In the genomic region with DNA sequence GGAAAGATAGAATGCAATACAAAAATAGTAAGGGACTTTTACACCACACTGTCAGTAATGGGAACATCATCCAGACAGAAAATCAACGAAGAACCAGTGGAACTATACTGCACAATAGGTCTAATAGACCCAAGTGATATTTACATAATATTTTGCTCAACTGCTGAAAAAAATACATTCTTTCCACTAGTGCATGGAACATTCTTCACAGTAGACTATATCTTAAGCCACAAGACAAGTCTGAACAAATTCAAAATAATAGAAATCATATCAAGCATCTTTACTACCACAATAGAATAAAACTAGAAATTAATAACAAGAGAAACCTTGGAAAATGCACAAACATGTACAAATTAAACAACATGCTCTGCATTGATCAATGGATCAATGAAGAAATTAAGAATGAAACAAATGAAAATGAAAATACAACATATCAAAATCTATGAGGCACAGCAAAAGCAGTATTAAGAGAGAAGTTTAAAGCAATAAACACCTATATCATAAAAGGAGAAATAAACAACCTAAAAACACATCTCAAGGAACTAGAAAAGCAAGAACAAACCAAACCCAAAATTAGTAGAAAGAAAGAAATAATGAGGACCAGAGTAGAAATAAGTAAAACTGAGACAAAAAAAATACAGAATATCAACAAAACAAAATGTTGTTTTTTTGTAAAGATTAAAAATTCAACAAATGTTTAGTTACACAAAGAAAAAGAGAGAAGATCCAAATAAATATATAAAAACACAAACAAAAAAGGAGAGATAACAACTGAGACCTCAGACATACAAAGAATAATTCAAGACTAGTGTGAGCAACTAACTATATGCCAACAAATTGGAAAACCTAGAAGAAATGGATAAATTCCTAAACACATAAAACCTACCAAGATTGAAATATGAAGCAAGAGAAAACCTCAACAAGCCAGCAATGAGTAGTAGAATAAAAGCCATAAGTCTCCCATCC, we compare ENCODE assay signal across 13 cellular contexts. TPM values are rescaled to one million over a fixed set of nuclear protein-coding genes. Genes with fewer than 3 reads are reported as not detected.
DNase-seq lines count a peak whose midpoint lies in the region; ATAC-seq, FAIRE-seq and TF ChIP-seq lines count a peak whose summit lies in the region.
"Had no signal": no experiment of that assay in that cellular context is flagged by ENCODE, and none has a peak within 500 bp of the region (broad histone marks: within the 10 kb centered on the region; RNA-seq: fewer than 3 reads in every experiment).

No MANE protein-coding gene starts in this region.

- no peak for DNase-seq in activated CD4-positive, alpha-beta T cell treated with anti-CD3 and anti-CD28 coated beads, Interleukin-2, amount 10 ng/mL, durations not matched to agents 7 days and 5 days
- DNase-seq in activated CD4-positive, alpha-beta T cell treated with anti-CD3 and anti-CD28 coated beads, Interleukin-2, amount 50 U/mL, for 4 hours = no peak
- DNase-seq in OCI-M1 (lab: John Stamatoyannopoulos, UW) (peak; percentile 45), K562 (ENCODE audit: extremely low read depth in 1 of 4, low spot score in 3 of 4) (no peak), SK-N-DZ (ENCODE audit: low spot score) (no peak), NCI-H2029 treated with DMSO at 0.1 percent for 48 hours (lab: John Stamatoyannopoulos, UW) (no peak), body of pancreas (no peak)
- DNase-seq in naive thymus-derived CD8-positive, alpha-beta T cell = no peak
- DNase-seq: NCI-H1048, NCI-H2227 treated with DMSO at 0.1 percent for 48 hours had no signal

- no peaks in the 10 kb centered on the region for H3K9me3 ChIP-seq in K562 (replicated peaks; ENCODE audit: control insufficient read depth, insufficient read depth, low read depth, low read length)
- H3K9me3 ChIP-seq in body of pancreas = no peaks in the 10 kb centered on the region
- H3K9me3 ChIP-seq: SJSA1 had no signal

- H3K9me3 Mint-ChIP-seq in activated CD4-positive, alpha-beta T cell treated with anti-CD3 and anti-CD28 coated beads, Interleukin-2, amount 10 ng/mL, durations not matched to agents 7 days and 5 days = peaks cover 5% of the 10 kb centered on the region
- no peaks in the 10 kb centered on the region for H3K9me3 Mint-ChIP-seq in naive thymus-derived CD8-positive, alpha-beta T cell
- H3K9me3 Mint-ChIP-seq: endodermal cell, WTC11 had no signal

- in situ Hi-C loops in K562 (cut with MboI) = no loop called here

- H3K9ac ChIP-seq in K562 (ENCODE audit: insufficient read depth in 1 of 2, low read depth in 2 of 2, low read length in 2 of 2) = peak overlapping the region in 1 of 2 experiments; percentile 62; a peak in 2 of 4 replicates

- TF ChIP-seq EP300 in K562 (IDR thresholded peaks at IDR 0.05; ENCODE audit: low read length) = no peak

- no peaks in the 10 kb centered on the region for H4K20me1 ChIP-seq in K562 (replicated peaks; ENCODE audit: control insufficient read depth, insufficient read depth, low read length)

- intact Hi-C loops in K562 (cut with micrococcal nuclease) (loop anchor here (2.0 to 5.0 kb wide), 3 partner anchors 53 to 117 kb away; no protein-coding TSS in a partner anchor), body of pancreas (cut with DNase I) (no loop called here)

- CTCF ChIA-PET in activated CD4-positive, alpha-beta T cell treated with anti-CD3 and anti-CD28 coated beads, Interleukin-2, amount 10 ng/mL, durations not matched to agents 7 days and 5 days (lab: Charles Lee) = interaction anchor here (0.7 to 7.8 kb wide), 14 partner anchors 7 to 85 kb away, joined by 3 to 91 read pairs (median 7); partner anchors contain the start of genes ANTXR2 and PRDM8
- CTCF ChIA-PET in K562 (lab: Yijun Ruan, JAX; ENCODE audit: low intra/inter-chr PET ratio) = interaction anchor here (2.2 kb wide), 1 partner anchor 91 kb away, joined by 6 read pairs; no protein-coding TSS in a partner anchor

- H3K4me1 Mint-ChIP-seq in activated CD4-positive, alpha-beta T cell treated with anti-CD3 and anti-CD28 coated beads, Interleukin-2, amount 10 ng/mL, durations not matched to agents 7 days and 5 days = peaks cover 52% of the 10 kb centered on the region
- peaks cover 17 to 51% (median 45%) of the 10 kb centered on the region in 4 donors for H3K4me1 Mint-ChIP-seq in naive thymus-derived CD8-positive, alpha-beta T cell

- peaks cover 3% of the 10 kb centered on the region for H3K27me3 Mint-ChIP-seq in activated CD4-positive, alpha-beta T cell treated with anti-CD3 and anti-CD28 coated beads, Interleukin-2, amount 10 ng/mL, durations not matched to agents 7 days and 5 days
- no peaks in the 10 kb centered on the region for H3K27me3 Mint-ChIP-seq in naive thymus-derived CD8-positive, alpha-beta T cell

- ATAC-seq in K562 (peak; percentile 10), body of pancreas (no peak)
- no peak for ATAC-seq in naive thymus-derived CD8-positive, alpha-beta T cell

- H3K27ac ChIP-seq in K562 (ENCODE audit: extremely low read depth, low read depth, low read length) (peak overlapping the region; percentile 90), body of pancreas (no peak overlapping the region)
- H3K27ac ChIP-seq: SJSA1 had no signal

- BruUV-seq in K562 (replicated peaks; lab: Mats Ljungman, UMichigan) = TSS peak; percentile 57

- peak overlapping the region; percentile 84 for H3K27ac Mint-ChIP-seq in activated CD4-positive, alpha-beta T cell treated with anti-CD3 and anti-CD28 coated beads, Interleukin-2, amount 10 ng/mL, durations not matched to agents 7 days and 5 days
- H3K27ac Mint-ChIP-seq in naive thymus-derived CD8-positive, alpha-beta T cell = peak overlapping the region; percentile 74 to 96 (median 91)
- H3K27ac Mint-ChIP-seq: endodermal cell, WTC11 had no signal

- no peak for FAIRE-seq in K562 (lab: Jason Lieb, UNC)

- H3K79me2 ChIP-seq in K562 (ENCODE audit: control insufficient read depth, insufficient read depth, low read length) = peaks cover 28% of the 10 kb centered on the region

- no peaks in the 10 kb centered on the region for H3K27me3 ChIP-seq in K562 (ENCODE audit: control insufficient read depth in 2 of 2, insufficient read depth in 2 of 2, low read length in 2 of 2)
- no peaks in the 10 kb centered on the region for H3K27me3 ChIP-seq in body of pancreas
- H3K27me3 ChIP-seq: SJSA1 had no signal

- H3K9me1 ChIP-seq in K562 (ENCODE audit: control insufficient read depth, insufficient read depth, low read length) = no peaks in the 10 kb centered on the region

- peaks cover 6% of the 10 kb centered on the region for H3K36me3 Mint-ChIP-seq in activated CD4-positive, alpha-beta T cell treated with anti-CD3 and anti-CD28 coated beads, Interleukin-2, amount 10 ng/mL, durations not matched to agents 7 days and 5 days (ENCODE audit: low read depth)
- H3K36me3 Mint-ChIP-seq in naive thymus-derived CD8-positive, alpha-beta T cell = no peaks in the 10 kb centered on the region
- H3K36me3 Mint-ChIP-seq: WTC11 had no signal

- H3K36me3 ChIP-seq in K562 (ENCODE audit: control insufficient read depth, insufficient read depth, low read length) = no peaks in the 10 kb centered on the region
- H3K36me3 ChIP-seq in body of pancreas (replicated peaks in 1 of 2; ENCODE audit: insufficient read depth in 1 of 2, low read depth in 2 of 2) = no peaks in the 10 kb centered on the region
- H3K36me3 ChIP-seq: SJSA1 had no signal

- 5% methylated on average over 1 of the region's 1 CpG for WGBS in K562 (ENCODE audit: insufficient coverage, low coverage, missing lambda C conversion rate)
- 45 to 65% methylated on average over 1 of the region's 1 CpG for WGBS in body of pancreas, 2 donors

- peak overlapping the region; percentile 55 for H2AFZ ChIP-seq in K562 (ENCODE audit: low read depth, low read length)

- no peak for TF ChIP-seq RAD21 in K562 (CRISPR knock-in tag; conservative IDR thresholded peaks at IDR 0.05 in 1 of 2, IDR thresholded peaks at IDR 0.05 in 1 of 2)

- TF ChIP-seq CTCF in K562 (IDR thresholded peaks at IDR 0.05 in 2 of 3, conservative IDR thresholded peaks at IDR 0.05 in 1 of 3; ENCODE audit: insufficient read depth in 2 of 3, low read depth in 1 of 3, low read length in 3 of 3) = no peak
- no peak for TF ChIP-seq CTCF in body of pancreas (IDR thresholded peaks at IDR 0.05)

- peak overlapping the region; percentile 42 for H3K4me2 ChIP-seq in K562 (ENCODE audit: insufficient read depth, low read length)

- POLR2A ChIA-PET in activated CD4-positive, alpha-beta T cell treated with anti-CD3 and anti-CD28 coated beads, Interleukin-2, amount 10 ng/mL, durations not matched to agents 7 days and 5 days (lab: Charles Lee) = no interaction called here
- POLR2A ChIA-PET in K562 (lab: Yijun Ruan, JAX) = interaction anchor here (1.7 kb wide), 1 partner anchor 16 kb away, joined by 4 read pairs; no protein-coding TSS in a partner anchor
- POLR2A ChIA-PET in naive thymus-derived CD8-positive, alpha-beta T cell (lab: Charles Lee) = interaction anchor here (1.7 to 2.7 kb wide), 4 partner anchors 15 to 78 kb away, joined by 6 to 39 read pairs (median 14); no protein-coding TSS in a partner anchor

- TF ChIP-seq POLR2A in K562 (conservative IDR thresholded peaks at IDR 0.05) (peak; percentile 40; the same call in 1 of the 2 replicates), body of pancreas (IDR thresholded peaks at IDR 0.05) (no peak)

- H3K4me1 ChIP-seq in K562 (replicated peaks in 1 of 2; ENCODE audit: control insufficient read depth in 2 of 2, insufficient read depth in 2 of 2, low read length in 2 of 2) (peaks cover 0 to 31% of the 10 kb centered on the region in 2 experiments; a peak in 4 of 5 replicates), body of pancreas (no peaks in the 10 kb centered on the region)

- H3K4me3 ChIP-seq in K562 (peak overlapping the region; percentile 36), body of pancreas (no peak overlapping the region)
- H3K4me3 ChIP-seq: SJSA1 had no signal

- H3K4me3 Mint-ChIP-seq in activated CD4-positive, alpha-beta T cell treated with anti-CD3 and anti-CD28 coated beads, Interleukin-2, amount 10 ng/mL, durations not matched to agents 7 days and 5 days = peak overlapping the region; percentile 33
- H3K4me3 Mint-ChIP-seq in naive thymus-derived CD8-positive, alpha-beta T cell = peak overlapping the region in 2 of 10 donors; percentile 6 to 24
- H3K4me3 Mint-ChIP-seq: endodermal cell, WTC11 had no signal

RNA-seq across cellular contexts. Expression of gene ANTXR2, which starts 51.5 kb away (rescaled TPM):
- 10 to 100 TPM; 27.3 to 30.0 TPM for total RNA-seq in activated CD4-positive, alpha-beta T cell treated with anti-CD3 and anti-CD28 coated beads, Interleukin-2, amount 10 ng/mL, durations not matched to agents 7 days and 5 days
- total RNA-seq in K562 (2011; cell fraction: chromatin; rRNA removed; ENCODE audit: low replicate concordance) = 163 and 271 TPM in 2 replicates
- total RNA-seq in K562 (2011; cell fraction: nucleolus; rRNA removed) = 73.4 and 76.1 TPM in 2 replicates
- 102 and 117 TPM in 2 replicates for total RNA-seq in K562 (2011; cell fraction: nucleoplasm; rRNA removed)
- total RNA-seq in K562 (2014; rRNA removed) = 39.1 and 50.5 TPM in 2 replicates
- 75.4 and 103 TPM in 2 replicates for total RNA-seq in K562 (2014; rRNA removed; fragmentation: Illumina TruSeq; extraction: Trizol)
- total RNA-seq in K562 (2015; rRNA removed; fragmentation: Illumina TruSeq; extraction: Trizol) = 60.3 and 61.8 TPM in 2 replicates
- 68.1 and 83.8 TPM in 2 replicates for total RNA-seq in K562 (2021)
- polyA plus RNA-seq in K562 (2011; rRNA removed) = 51.7 and 79.1 TPM in 2 replicates
- 10.2 and 18.4 TPM in 2 replicates for polyA plus RNA-seq in K562 (2011; cell fraction: cytosol; rRNA removed)
- polyA plus RNA-seq in K562 (2011; cell fraction: nucleus; rRNA removed) = 42.2 and 47.3 TPM in 2 replicates
- polyA plus RNA-seq in K562 (2012) = 69.7 and 118 TPM in 2 replicates
- 62.5 and 71.0 TPM in 2 replicates for polyA plus RNA-seq in K562 (2014; fragmentation: Illumina TruSeq; extraction: Trizol)
- 10 to 100 TPM; 10.1 to 26.6 TPM for polyA plus RNA-seq in K562 (2014; fragmentation: Nextera tagmentation; extraction: Ambion mirVana)
- 34.8 and 37.4 TPM in 2 replicates for polyA plus RNA-seq in K562 (2014; rRNA removed)
- polyA minus RNA-seq in K562 (2011; rRNA and poly(A)+ RNA removed) = 139 and 146 TPM in 2 replicates
- 33.9 and 51.2 TPM in 2 replicates for polyA minus RNA-seq in K562 (2011; cell fraction: cytosol; rRNA and poly(A)+ RNA removed)
- polyA minus RNA-seq in K562 (2011; cell fraction: nucleus; rRNA and poly(A)+ RNA removed) = 92.2 and 147 TPM in 2 replicates
- 10 to 100 TPM; 19.3 to 21.9 TPM for total RNA-seq in naive thymus-derived CD8-positive, alpha-beta T cell
- polyA plus RNA-seq in naive thymus-derived CD8-positive, alpha-beta T cell = 10 to 100 TPM; 11.4 to 22.1 (median 11.5) TPM
- 41.0 and 45.3 TPM in 2 replicates for polyA plus RNA-seq in SK-N-DZ (2014; cell fraction: cytosol; rRNA removed)
- 11.3 and 18.4 TPM in 2 replicates for polyA plus RNA-seq in SK-N-DZ (2014; cell fraction: nucleus; rRNA removed)
- 10 to 100 TPM; 16.9 to 34.6 TPM for total RNA-seq in body of pancreas
